Comparison of ENCODE assay signal across 2 cellular contexts in the genomic region with DNA sequence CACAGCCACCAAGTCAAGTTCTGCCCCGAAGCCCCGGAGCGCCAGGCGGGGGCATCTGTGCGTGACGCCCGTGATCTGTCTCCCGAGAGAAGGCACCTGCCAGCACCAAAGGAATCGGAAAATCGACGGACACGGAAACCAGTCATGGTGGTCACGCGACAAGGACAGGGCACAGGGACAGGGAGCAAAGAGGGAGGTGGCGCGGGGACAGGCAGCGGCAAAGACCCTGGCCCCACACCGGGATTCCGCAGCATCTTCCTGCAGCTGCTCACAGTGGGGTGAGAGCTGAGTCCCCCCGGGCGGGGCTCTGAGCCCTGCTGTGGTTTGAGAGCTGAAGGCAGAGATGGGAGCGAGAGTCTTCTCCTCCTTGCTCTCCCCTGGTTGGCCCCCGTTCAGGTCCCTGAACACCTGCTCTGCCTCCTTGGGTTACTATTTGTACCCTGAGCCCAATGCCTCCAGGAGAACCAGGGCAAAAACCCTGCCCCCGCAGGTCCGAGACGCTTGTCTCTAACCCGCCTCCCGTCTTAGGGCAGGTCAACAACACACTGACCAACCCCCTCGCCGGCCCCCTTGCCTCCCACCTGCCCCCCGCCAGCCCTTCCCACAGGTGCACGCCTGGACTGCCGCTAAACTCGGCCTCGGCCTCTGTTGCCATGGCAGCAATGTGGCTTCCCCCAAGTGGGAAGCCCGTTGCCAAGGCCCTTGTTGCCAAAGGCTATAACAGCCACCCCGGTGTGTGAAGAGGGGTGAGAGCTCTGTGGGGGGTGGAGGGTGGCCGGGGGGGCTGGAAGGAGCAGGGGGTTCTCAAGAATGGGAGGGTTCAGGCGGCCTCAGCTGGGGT.
A peak's percentile ranks its signal among the peaks of the same experiment; 100 is the strongest.
TF ChIP-seq lines count a peak whose summit lies in the region.

No MANE protein-coding gene starts in this region.

TF ChIP-seq in GM12878, 131 proteins besides CTCF, POLR2A, EP300 and RAD21:
- TF ChIP-seq BHLHE40 (IDR thresholded peaks at IDR 0.05; ENCODE audit: borderline replicate concordance in 1 of 2, low read depth in 2 of 2, low read length in 1 of 2), result no peak
- 0 out of 2 replicates have a peak, but pooled peaks have one; percentile 5 for TF ChIP-seq IKZF1 (conservative IDR thresholded peaks at IDR 0.05)

TF ChIP-seq in neural cell, 6 proteins besides CTCF, POLR2A, EP300 and RAD21:
- TF ChIP-seq EZH2 (IDR thresholded peaks at IDR 0.05; ENCODE audit: borderline replicate concordance, insufficient read depth, low read length, poor library complexity, severe bottlenecking), result no peak
- no peak for TF ChIP-seq TAF1 (IDR thresholded peaks at IDR 0.05; ENCODE audit: low read depth)
- no peak for TF ChIP-seq SMC3 (conservative IDR thresholded peaks at IDR 0.05; ENCODE audit: poor library complexity)
- TF ChIP-seq MXI1 (conservative IDR thresholded peaks at IDR 0.05; ENCODE audit: poor library complexity, severe bottlenecking), result no peak
- TF ChIP-seq REST (IDR thresholded peaks at IDR 0.05; ENCODE audit: borderline replicate concordance), result no peak
- TF ChIP-seq POLR2AphosphoS5 (IDR thresholded peaks at IDR 0.05), result no peak
TF ChIP-seq in neural cell: peak in this region for 0.
